Comparison of ENCODE assay signal across 9 cellular contexts in the genomic region with DNA sequence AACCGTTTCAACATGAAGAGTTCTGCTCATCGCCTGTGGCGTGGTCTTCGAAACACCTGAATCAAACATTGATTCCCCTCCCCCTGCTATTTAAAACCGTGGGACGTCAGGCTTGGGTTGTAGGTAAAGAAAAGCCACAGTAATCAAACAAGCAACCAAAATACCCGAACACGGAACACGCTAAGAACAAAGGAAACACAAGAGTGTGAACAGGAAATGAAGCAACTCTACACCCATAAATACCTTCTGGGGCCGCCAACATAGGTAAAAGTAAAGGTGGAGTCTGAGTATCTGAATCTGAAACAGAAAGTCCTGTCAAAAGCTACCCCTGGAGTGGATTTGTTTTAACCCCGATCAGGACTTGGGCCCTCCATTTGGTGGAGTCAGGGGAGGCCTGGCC. TPM values are rescaled to one million over a fixed set of nuclear protein-coding genes. Genes with fewer than 3 reads are reported as not detected.
DNase-seq lines count a peak whose midpoint lies in the region; ATAC-seq and TF ChIP-seq lines count a peak whose summit lies in the region.
"Not testable (repeated sequence)": the region's sequence is repeated elsewhere in the genome, so short reads cannot be mapped to it uniquely, and the experiment has no call there.
"Had no signal": no experiment of that assay in that cellular context is flagged by ENCODE, and none has a peak within 500 bp of the region (broad histone marks: within the 10 kb centered on the region; RNA-seq: fewer than 3 reads in every experiment).

No MANE protein-coding gene starts in this region.

- peak overlapping the region; percentile 30 for H3K9ac ChIP-seq in fibroblast of lung (ENCODE audit: insufficient read depth, low read length)
- H3K9ac ChIP-seq in mucosa of rectum (ENCODE audit: low read depth in 1 of 2, low read length in 2 of 2), result peak overlapping the region in 1 of 2 donors; percentile 26

- not testable (repeated sequence) for TF ChIP-seq POLR2A in uterus (IDR thresholded peaks at IDR 0.05)

- not testable (repeated sequence) for H3K4me1 Mint-ChIP-seq in activated CD8-positive, alpha-beta memory T cell treated with anti-CD3 and anti-CD28 coated beads, Interleukin-2, amount 10 ng/mL, durations not matched to agents 7 days and 5 days

- not testable (repeated sequence) for H3K79me2 ChIP-seq in fibroblast of lung (ENCODE audit: control insufficient read depth, insufficient read depth, low read length)

- not testable (repeated sequence) for H3K9me3 ChIP-seq in SJCRH30 (replicated peaks); fibroblast of lung (ENCODE audit: control insufficient read depth, insufficient read depth, low read depth, low read length); mucosa of rectum (ENCODE audit: control insufficient read depth in 2 of 2, low read length in 2 of 2); uterus

- H3K4me3 Mint-ChIP-seq in activated CD8-positive, alpha-beta memory T cell treated with anti-CD3 and anti-CD28 coated beads, Interleukin-2, amount 10 ng/mL, durations not matched to agents 7 days and 5 days, result peak overlapping the region; percentile 80

- peak overlapping the region; percentile 35 for H3K4me2 ChIP-seq in fibroblast of lung (ENCODE audit: extremely low read depth, insufficient read depth, low read length)

- not testable (repeated sequence) for DNase-seq in H7; SJCRH30; astrocyte of the cerebellum (ENCODE audit: low read depth); fibroblast of lung (ENCODE audit: low read depth in 2 of 2); uterus
- DNase-seq in activated CD8-positive, alpha-beta memory T cell treated with anti-CD3 and anti-CD28 coated beads, Interleukin-2, amount 10 ng/mL, durations not matched to agents 7 days and 5 days, result peak; percentile 63
- peak; percentile 4 to 24 (median 5) for DNase-seq in stimulated activated CD4-positive, alpha-beta T cell treated with anti-CD3 and anti-CD28 coated beads, Interleukin-12 subunit alpha, Interleukin-12 subunit beta, amount 100 ng/mL, for 48 hours (ENCODE audit: low read depth in 2 of 3, low spot score in 1 of 3)

- H3K27me3 Mint-ChIP-seq in activated CD8-positive, alpha-beta memory T cell treated with anti-CD3 and anti-CD28 coated beads, Interleukin-2, amount 10 ng/mL, durations not matched to agents 7 days and 5 days, result not testable (repeated sequence)

- H3K4me3 ChIP-seq in H7 (ENCODE audit: insufficient read depth, low read depth, low read length) (peak overlapping the region; percentile 22), SJCRH30 (peak overlapping the region; percentile 66), astrocyte of the cerebellum (ENCODE audit: low read depth, low read length) (peak overlapping the region; percentile 53), fibroblast of lung (replicated peaks in 1 of 4; ENCODE audit: control extremely low read depth in 1 of 4, insufficient read depth in 1 of 4, low read depth in 3 of 4, low read length in 4 of 4) (peak overlapping the region in 2 of 4 experiments; percentile 59 to 63), mucosa of rectum (ENCODE audit: low read length in 2 of 2) (peak overlapping the region; percentile 50 to 57), uterus (peak overlapping the region in 1 of 2 donors; percentile 51)

- in situ Hi-C loops in astrocyte of the cerebellum (cut with HindIII; ENCODE audit: low sequenced_read_pairs), result not testable (repeated sequence)

- H3K4me1 ChIP-seq in SJCRH30; fibroblast of lung (ENCODE audit: control insufficient read depth, extremely low read depth, insufficient read depth, low read length); mucosa of rectum (ENCODE audit: control insufficient read depth in 2 of 2, insufficient read depth in 2 of 2, low read length in 2 of 2); uterus: not testable (repeated sequence)

- H3K27ac ChIP-seq in SJCRH30, result peak overlapping the region; percentile 45; the same call in 1 of the 2 replicates
- not testable (repeated sequence) for H3K27ac ChIP-seq in fibroblast of lung (ENCODE audit: insufficient read depth, low read length)
- peak overlapping the region; percentile 22 to 75 for H3K27ac ChIP-seq in mucosa of rectum (ENCODE audit: low read depth in 2 of 2, low read length in 2 of 2)
- peak overlapping the region; percentile 62 to 74 for H3K27ac ChIP-seq in uterus

- H4K20me1 ChIP-seq in fibroblast of lung (ENCODE audit: control insufficient read depth, extremely low read depth, insufficient read depth, low read length), result not testable (repeated sequence)

- H3K36me3 Mint-ChIP-seq in activated CD8-positive, alpha-beta memory T cell treated with anti-CD3 and anti-CD28 coated beads, Interleukin-2, amount 10 ng/mL, durations not matched to agents 7 days and 5 days, result not testable (repeated sequence)

- H3K27me3 ChIP-seq in H7 (ENCODE audit: control insufficient read depth, insufficient read depth, low read length); SJCRH30; fibroblast of lung (ENCODE audit: control insufficient read depth, insufficient read depth, low read length); mucosa of rectum (ENCODE audit: control insufficient read depth in 2 of 2, insufficient read depth in 2 of 2, low read length in 2 of 2); uterus: not testable (repeated sequence)

- CTCF ChIA-PET in activated CD8-positive, alpha-beta memory T cell treated with anti-CD3 and anti-CD28 coated beads, Interleukin-2, amount 10 ng/mL, durations not matched to agents 7 days and 5 days (lab: Charles Lee), result not testable (repeated sequence)

- not testable (repeated sequence) for TF ChIP-seq CTCF in astrocyte of the cerebellum (IDR thresholded peaks at IDR 0.05; ENCODE audit: low read depth, low read length, missing control alignments); fibroblast of lung (conservative IDR thresholded peaks at IDR 0.05 in 1 of 2, IDR thresholded peaks at IDR 0.05 in 1 of 2; ENCODE audit: low read depth in 1 of 2, low read length in 2 of 2); uterus (IDR thresholded peaks at IDR 0.05)

- not testable (repeated sequence) for H3K9me3 Mint-ChIP-seq in activated CD8-positive, alpha-beta memory T cell treated with anti-CD3 and anti-CD28 coated beads, Interleukin-2, amount 10 ng/mL, durations not matched to agents 7 days and 5 days (ENCODE audit: low read depth)

- not testable (repeated sequence) for H2AFZ ChIP-seq in fibroblast of lung (ENCODE audit: low read length)

- H3K27ac Mint-ChIP-seq in activated CD8-positive, alpha-beta memory T cell treated with anti-CD3 and anti-CD28 coated beads, Interleukin-2, amount 10 ng/mL, durations not matched to agents 7 days and 5 days, result peak overlapping the region; percentile 94

- H3K36me3 ChIP-seq in H7 (replicated peaks; ENCODE audit: control insufficient read depth, insufficient read depth, low read length); SJCRH30; fibroblast of lung (ENCODE audit: control insufficient read depth, insufficient read depth, low read length); mucosa of rectum (ENCODE audit: control insufficient read depth in 2 of 2, insufficient read depth in 2 of 2, low read length in 2 of 2); uterus: not testable (repeated sequence)

- intact Hi-C loops in uterus (cut with DNase I; ENCODE audit: low total_unique reads), result not testable (repeated sequence)

- ATAC-seq in activated CD8-positive, alpha-beta memory T cell treated with anti-CD3 and anti-CD28 coated beads, Interleukin-2, amount 10 ng/mL, durations not matched to agents 7 days and 5 days, result not testable (repeated sequence)

RNA-seq across cellular contexts. Expression of gene PPIAL4G, which starts 24.7 kb away (rescaled TPM):
- total RNA-seq in H7 (2014; rRNA removed; shearing (Covaris generic)), result 0.03 TPM in 1 of 2 replicates, not detected in the other
- not detected in 2 replicates for total RNA-seq in SJCRH30 (2014; rRNA removed; shearing (Covaris generic))
- 1 to 10 TPM in 1 of 2 experiments, under 1 TPM in 1; 0.26 to 1.3 TPM for total RNA-seq in activated CD8-positive, alpha-beta memory T cell treated with anti-CD3 and anti-CD28 coated beads, Interleukin-2, amount 10 ng/mL, durations not matched to agents 7 days and 5 days
- total RNA-seq in fibroblast of lung (not detected in 2 replicates), uterus (under 1 TPM in 2 of 4 donors, not detected in 2; 0.12 to 0.14 TPM)
- not detected in 2 replicates for polyA plus RNA-seq in fibroblast of lung
- not detected in 2 replicates for polyA plus RNA-seq in fibroblast of lung (2012)
- polyA minus RNA-seq in fibroblast of lung (ENCODE audit: low replicate concordance), result not detected in 2 replicates
- total RNA-seq: left cardiac atrium had no signal
